ENCODE assay signal across 17 cellular contexts in genomic region chr13:32894589-32895001, GRCh38.
DNase-seq lines count a peak whose midpoint lies in the region; ATAC-seq and TF ChIP-seq lines count a peak whose summit lies in the region.
"Had no signal": no experiment of that assay in that cellular context is flagged by ENCODE, and none has a peak within 500 bp of the region (broad histone marks: within the 10 kb centered on the region; RNA-seq: fewer than 3 reads in every experiment).

No MANE protein-coding gene starts in this region.

- no peak for TF ChIP-seq CTCF in brain microvascular endothelial cell (IDR thresholded peaks at IDR 0.05; ENCODE audit: low read depth, low read length, missing control alignments)

- ATAC-seq in GM19351 (IDR thresholded peaks at IDR 0.05; ENCODE audit: unreplicated experiment): no peak
- ATAC-seq in HG03342 (IDR thresholded peaks at IDR 0.05; ENCODE audit: unreplicated experiment): no peak
- ATAC-seq in GM21528 (IDR thresholded peaks at IDR 0.05; ENCODE audit: low FRiP score, unreplicated experiment): no peak
- ATAC-seq: activated CD8-positive, alpha-beta memory T cell treated with anti-CD3 and anti-CD28 coated beads, Interleukin-2, amount 10 ng/mL, durations not matched to agents 7 days and 5 days; left ventricle myocardium superior had no signal

- in situ Hi-C loops in brain microvascular endothelial cell (cut with HindIII; ENCODE audit: low pct_ligation_motif_present, low sequenced_read_pairs): no loop called here

- H3K27me3 ChIP-seq in brain microvascular endothelial cell (replicated peaks): no peaks in the 10 kb centered on the region
- H3K27me3 ChIP-seq: BLaER1 treated with 17β-estradiol and CSF1 and Interleukin-3, amounts not matched to agents 10 nM and 100 nM; suprapubic skin had no signal

- DNase-seq in ELR (ENCODE audit: low read depth) (peak; percentile 83), NOMO-1 (lab: John Stamatoyannopoulos, UW; ENCODE audit: unreplicated experiment in 2 of 2) (peak; percentile 89 to 99), brain microvascular endothelial cell (peak; percentile 28), myocyte (ENCODE audit: low read depth) (peak; percentile 26), NCI-H1694 treated with DMSO at 0.1 percent for 48 hours (lab: John Stamatoyannopoulos, UW) (no peak)
- DNase-seq: activated CD8-positive, alpha-beta memory T cell treated with anti-CD3 and anti-CD28 coated beads, Interleukin-2, amount 10 ng/mL, durations not matched to agents 7 days and 5 days; activated naive CD4-positive, alpha-beta T cell; central memory CD4-positive, alpha-beta T cell; DMS79; left ventricle myocardium superior; naive B cell; SK-N-SH had no signal

- no peak overlapping the region for H3K4me3 ChIP-seq in brain microvascular endothelial cell (ENCODE audit: low read depth, low read length)
- H3K4me3 ChIP-seq: BLaER1 treated with 17β-estradiol and CSF1 and Interleukin-3, amounts not matched to agents 10 nM and 100 nM; suprapubic skin had no signal

- H3K36me3 ChIP-seq in brain microvascular endothelial cell (replicated peaks): no peaks in the 10 kb centered on the region
- H3K36me3 ChIP-seq: BLaER1 treated with 17β-estradiol and CSF1 and Interleukin-3, amounts not matched to agents 10 nM and 100 nM; suprapubic skin had no signal

- H3K27ac ChIP-seq in brain microvascular endothelial cell: no peak overlapping the region
- H3K27ac ChIP-seq: BLaER1 treated with 17β-estradiol and CSF1 and Interleukin-3, amounts not matched to agents 10 nM and 100 nM; suprapubic skin had no signal
